In the genomic region with DNA sequence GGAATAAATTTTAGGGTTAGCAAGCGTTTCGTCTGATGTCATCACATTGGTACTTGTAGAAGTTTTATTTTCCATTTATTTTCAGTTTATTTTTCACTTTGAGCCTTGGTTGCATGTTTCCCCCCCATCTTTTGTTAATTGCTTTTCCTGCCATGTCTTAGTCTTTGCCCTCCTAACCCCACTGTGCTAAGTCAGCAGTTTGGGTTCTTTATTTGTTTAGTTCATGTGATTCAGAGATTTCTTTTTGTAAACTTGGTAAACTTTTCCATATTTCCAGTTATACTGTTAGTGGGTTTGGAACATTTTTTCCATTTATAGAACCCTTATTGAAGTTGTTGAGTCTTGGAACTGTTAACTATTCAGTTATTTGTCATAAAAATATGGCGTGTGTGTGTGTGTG, we compare ENCODE assay signal across 26 cellular contexts.
"Had no signal": no experiment of that assay in that cellular context is flagged by ENCODE, and none has a peak within 500 bp of the region (broad histone marks: within the 10 kb centered on the region; RNA-seq: fewer than 3 reads in every experiment).

No MANE protein-coding gene starts in this region.

- FAIRE-seq: astrocyte, bronchial epithelial cell had no signal

- H3K4me3 ChIP-seq: coronary artery, dorsolateral prefrontal cortex, esophagus muscularis mucosa, gastroesophageal sphincter, heart right ventricle had no signal

- ATAC-seq: activated CD4-positive, alpha-beta T cell treated with anti-CD3 and anti-CD28 coated beads for 36 hours; activated T-cell treated with anti-CD3 and anti-CD28 coated beads, Interleukin-2, amount 50 U/mL, for 4 hours; activated T-helper 17 cell treated with anti-CD3 and anti-CD28 coated beads, Interleukin-2, amount 50 U/mL, for 72 hours; gastroesophageal sphincter; heart right ventricle had no signal

- H3K27me3 ChIP-seq: brain microvascular endothelial cell, dorsolateral prefrontal cortex, esophagus muscularis mucosa, gastroesophageal sphincter, heart right ventricle had no signal

- H3K36me3 ChIP-seq: brain microvascular endothelial cell, esophagus muscularis mucosa, gastroesophageal sphincter, heart right ventricle had no signal

- H3K27ac ChIP-seq: brain microvascular endothelial cell, coronary artery, dorsolateral prefrontal cortex, esophagus muscularis mucosa, gastroesophageal sphincter, heart right ventricle had no signal

- H3K4me1 ChIP-seq: esophagus muscularis mucosa, gastroesophageal sphincter, heart right ventricle had no signal

- DNase-seq: activated CD4-positive, alpha-beta memory T cell treated with anti-CD3 and anti-CD28 coated beads, Interleukin-2, amount 10 ng/mL, durations not matched to agents 7 days and 5 days; activated CD4-positive, alpha-beta T cell treated with anti-CD3 and anti-CD28 coated beads for 36 hours; activated CD4-positive, alpha-beta T cell treated with anti-CD3 and anti-CD28 coated beads, Interleukin-2, amount 10 ng/mL, durations not matched to agents 7 days and 5 days; activated CD4-positive, alpha-beta T cell treated with anti-CD3 and anti-CD28 coated beads, Interleukin-2, amount 50 U/mL, for 4 hours; activated CD4-positive, CD25-positive, alpha-beta regulatory T cell; activated CD4-positive, CD25-positive, alpha-beta regulatory T cell treated with anti-CD3 and anti-CD28 coated beads, Interleukin-2, amount 50 U/mL, for 72 hours; activated effector memory CD4-positive, alpha-beta T cell treated with Interleukin-2 at 50 U/mL for 16 hours; activated gamma-delta T cell treated with Interleukin-2 at 50 U/mL for 16 hours; activated naive CD4-positive, alpha-beta T cell treated with anti-CD3 and anti-CD28 coated beads, Interleukin-2, amount 50 U/mL, for 16 hours; activated naive CD4-positive, alpha-beta T cell treated with Interleukin-2 at 50 U/mL for 16 hours; activated T-cell treated with anti-CD3 and anti-CD28 coated beads, Interleukin-2, amount 50 U/mL, for 4 hours; amniotic stem cell; anterior cingulate cortex; brain microvascular endothelial cell; dorsolateral prefrontal cortex; effector memory CD4-positive, alpha-beta T cell; endodermal cell; erythroblast; heart right ventricle; T-helper 2 cell had no signal
